Comparison of ENCODE assay signal across 1 cellular context in genomic region chr6:56742122-56742791, GRCh38.
A peak's percentile ranks its signal among the peaks of the same experiment; 100 is the strongest.
TF ChIP-seq lines count a peak whose summit lies in the region.

No MANE protein-coding gene starts in this region.

TF ChIP-seq in HepG2, 621 proteins besides CTCF, POLR2A, EP300 and RAD21 (continued from another document):
- TF ChIP-seq NFAT5 (CRISPR knock-in tag; IDR thresholded peaks at IDR 0.05) = no peak
- TF ChIP-seq ZNF784 (CRISPR knock-in tag; IDR thresholded peaks at IDR 0.05; ENCODE audit: borderline replicate concordance) = no peak
- no peak for TF ChIP-seq KLF6 (CRISPR knock-in tag; IDR thresholded peaks at IDR 0.05)
- no peak for TF ChIP-seq HOXA3 (CRISPR knock-in tag; IDR thresholded peaks at IDR 0.05)
- no peak for TF ChIP-seq ZNF737 (CRISPR knock-in tag; IDR thresholded peaks at IDR 0.05; ENCODE audit: borderline replicate concordance)
- peak; percentile 81 for TF ChIP-seq GFI1 (CRISPR knock-in tag; IDR thresholded peaks at IDR 0.05; ENCODE audit: borderline replicate concordance)
- TF ChIP-seq CERS6 (CRISPR knock-in tag; IDR thresholded peaks at IDR 0.05) = no peak
- TF ChIP-seq KLF9 (CRISPR knock-in tag; IDR thresholded peaks at IDR 0.05; ENCODE audit: low read depth) = no peak
- 0 out of 2 replicates have a peak, but pooled peaks have one; percentile 22 for TF ChIP-seq MIER3 (CRISPR knock-in tag; IDR thresholded peaks at IDR 0.05; ENCODE audit: borderline replicate concordance)
- no peak for TF ChIP-seq ZEB1 (IDR thresholded peaks at IDR 0.05; ENCODE audit: insufficient replicate concordance, low read depth)
- no peak for TF ChIP-seq ZNF230 (CRISPR knock-in tag; IDR thresholded peaks at IDR 0.05)
- TF ChIP-seq HOXA7 (CRISPR knock-in tag; IDR thresholded peaks at IDR 0.05) = no peak
- TF ChIP-seq TGIF2 (CRISPR knock-in tag; IDR thresholded peaks at IDR 0.05) = no peak
- TF ChIP-seq GMEB1 (CRISPR knock-in tag; IDR thresholded peaks at IDR 0.05; ENCODE audit: borderline replicate concordance) = no peak
- TF ChIP-seq HNF1A (IDR thresholded peaks at IDR 0.05; ENCODE audit: low read depth) = 0 out of 2 replicates have a peak, but pooled peaks have one; percentile 34
- TF ChIP-seq HNF1A (CRISPR knock-in tag; IDR thresholded peaks at IDR 0.05; ENCODE audit: borderline replicate concordance) = no peak
- TF ChIP-seq ZGPAT (CRISPR knock-in tag; IDR thresholded peaks at IDR 0.05) = 0 out of 2 replicates have a peak, but pooled peaks have one; percentile 49
- no peak for TF ChIP-seq PHF5A (CRISPR knock-in tag; IDR thresholded peaks at IDR 0.05; ENCODE audit: low read depth, unreplicated experiment)
- TF ChIP-seq ISX (CRISPR knock-in tag; conservative IDR thresholded peaks at IDR 0.05) = no peak
- peak; percentile 27; the same call in 1 of the 2 replicates for TF ChIP-seq DRAP1 (CRISPR knock-in tag; IDR thresholded peaks at IDR 0.05)
- TF ChIP-seq, protein P1, sequence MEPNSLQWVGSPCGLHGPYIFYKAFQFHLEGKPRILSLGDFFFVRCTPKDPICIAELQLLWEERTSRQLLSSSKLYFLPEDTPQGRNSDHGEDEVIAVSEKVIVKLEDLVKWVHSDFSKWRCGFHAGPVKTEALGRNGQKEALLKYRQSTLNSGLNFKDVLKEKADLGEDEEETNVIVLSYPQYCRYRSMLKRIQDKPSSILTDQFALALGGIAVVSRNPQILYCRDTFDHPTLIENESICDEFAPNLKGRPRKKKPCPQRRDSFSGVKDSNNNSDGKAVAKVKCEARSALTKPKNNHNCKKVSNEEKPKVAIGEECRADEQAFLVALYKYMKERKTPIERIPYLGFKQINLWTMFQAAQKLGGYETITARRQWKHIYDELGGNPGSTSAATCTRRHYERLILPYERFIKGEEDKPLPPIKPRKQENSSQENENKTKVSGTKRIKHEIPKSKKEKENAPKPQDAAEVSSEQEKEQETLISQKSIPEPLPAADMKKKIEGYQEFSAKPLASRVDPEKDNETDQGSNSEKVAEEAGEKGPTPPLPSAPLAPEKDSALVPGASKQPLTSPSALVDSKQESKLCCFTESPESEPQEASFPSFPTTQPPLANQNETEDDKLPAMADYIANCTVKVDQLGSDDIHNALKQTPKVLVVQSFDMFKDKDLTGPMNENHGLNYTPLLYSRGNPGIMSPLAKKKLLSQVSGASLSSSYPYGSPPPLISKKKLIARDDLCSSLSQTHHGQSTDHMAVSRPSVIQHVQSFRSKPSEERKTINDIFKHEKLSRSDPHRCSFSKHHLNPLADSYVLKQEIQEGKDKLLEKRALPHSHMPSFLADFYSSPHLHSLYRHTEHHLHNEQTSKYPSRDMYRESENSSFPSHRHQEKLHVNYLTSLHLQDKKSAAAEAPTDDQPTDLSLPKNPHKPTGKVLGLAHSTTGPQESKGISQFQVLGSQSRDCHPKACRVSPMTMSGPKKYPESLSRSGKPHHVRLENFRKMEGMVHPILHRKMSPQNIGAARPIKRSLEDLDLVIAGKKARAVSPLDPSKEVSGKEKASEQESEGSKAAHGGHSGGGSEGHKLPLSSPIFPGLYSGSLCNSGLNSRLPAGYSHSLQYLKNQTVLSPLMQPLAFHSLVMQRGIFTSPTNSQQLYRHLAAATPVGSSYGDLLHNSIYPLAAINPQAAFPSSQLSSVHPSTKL (CRISPR knock-in tag; IDR thresholded peaks at IDR 0.05) = peak; percentile 41; the same call in 1 of the 2 replicates
- peak; percentile 58; the same call in 1 of the 2 replicates for TF ChIP-seq KAT7 (CRISPR knock-in tag; IDR thresholded peaks at IDR 0.05; ENCODE audit: borderline replicate concordance)
- TF ChIP-seq, protein P2, sequence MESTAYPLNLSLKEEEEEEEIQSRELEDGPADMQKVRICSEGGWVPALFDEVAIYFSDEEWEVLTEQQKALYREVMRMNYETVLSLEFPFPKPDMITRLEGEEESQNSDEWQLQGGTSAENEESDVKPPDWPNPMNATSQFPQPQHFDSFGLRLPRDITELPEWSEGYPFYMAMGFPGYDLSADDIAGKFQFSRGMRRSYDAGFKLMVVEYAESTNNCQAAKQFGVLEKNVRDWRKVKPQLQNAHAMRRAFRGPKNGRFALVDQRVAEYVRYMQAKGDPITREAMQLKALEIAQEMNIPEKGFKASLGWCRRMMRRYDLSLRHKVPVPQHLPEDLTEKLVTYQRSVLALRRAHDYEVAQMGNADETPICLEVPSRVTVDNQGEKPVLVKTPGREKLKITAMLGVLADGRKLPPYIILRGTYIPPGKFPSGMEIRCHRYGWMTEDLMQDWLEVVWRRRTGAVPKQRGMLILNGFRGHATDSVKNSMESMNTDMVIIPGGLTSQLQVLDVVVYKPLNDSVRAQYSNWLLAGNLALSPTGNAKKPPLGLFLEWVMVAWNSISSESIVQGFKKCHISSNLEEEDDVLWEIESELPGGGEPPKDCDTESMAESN (CRISPR knock-in tag; conservative IDR thresholded peaks at IDR 0.05) = no peak
- peak; percentile 68; the same call in 1 of the 2 replicates for TF ChIP-seq KMT2A (CRISPR knock-in tag; IDR thresholded peaks at IDR 0.05)
- 0 out of 2 replicates have a peak, but pooled peaks have one; percentile 27 for TF ChIP-seq ZNF670 (CRISPR knock-in tag; IDR thresholded peaks at IDR 0.05; ENCODE audit: borderline replicate concordance)
- no peak for TF ChIP-seq ZNF773 (CRISPR knock-in tag; IDR thresholded peaks at IDR 0.05; ENCODE audit: borderline replicate concordance)
- TF ChIP-seq, protein P3, sequence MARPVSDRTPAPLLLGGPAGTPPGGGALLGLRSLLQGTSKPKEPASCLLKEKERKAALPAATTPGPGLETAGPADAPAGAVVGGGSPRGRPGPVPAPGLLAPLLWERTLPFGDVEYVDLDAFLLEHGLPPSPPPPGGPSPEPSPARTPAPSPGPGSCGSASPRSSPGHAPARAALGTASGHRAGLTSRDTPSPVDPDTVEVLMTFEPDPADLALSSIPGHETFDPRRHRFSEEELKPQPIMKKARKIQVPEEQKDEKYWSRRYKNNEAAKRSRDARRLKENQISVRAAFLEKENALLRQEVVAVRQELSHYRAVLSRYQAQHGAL (CRISPR knock-in tag; IDR thresholded peaks at IDR 0.05; ENCODE audit: not compliant biosample characterization) = no peak
- no peak; the same call in 1 of the 2 replicates for TF ChIP-seq ZNF136 (CRISPR knock-in tag; IDR thresholded peaks at IDR 0.05; ENCODE audit: low read depth)
- TF ChIP-seq ZBTB8A (CRISPR knock-in tag; IDR thresholded peaks at IDR 0.05; ENCODE audit: borderline replicate concordance, low read depth) = no peak
- no peak for TF ChIP-seq TAF15 (IDR thresholded peaks at IDR 0.05; ENCODE audit: low read depth, low read length, poor library complexity, severe bottlenecking)
- no peak for TF ChIP-seq ZNF546 (CRISPR knock-in tag; conservative IDR thresholded peaks at IDR 0.05)
